ENCODE assay signal across 8 cellular contexts in the genomic region with DNA sequence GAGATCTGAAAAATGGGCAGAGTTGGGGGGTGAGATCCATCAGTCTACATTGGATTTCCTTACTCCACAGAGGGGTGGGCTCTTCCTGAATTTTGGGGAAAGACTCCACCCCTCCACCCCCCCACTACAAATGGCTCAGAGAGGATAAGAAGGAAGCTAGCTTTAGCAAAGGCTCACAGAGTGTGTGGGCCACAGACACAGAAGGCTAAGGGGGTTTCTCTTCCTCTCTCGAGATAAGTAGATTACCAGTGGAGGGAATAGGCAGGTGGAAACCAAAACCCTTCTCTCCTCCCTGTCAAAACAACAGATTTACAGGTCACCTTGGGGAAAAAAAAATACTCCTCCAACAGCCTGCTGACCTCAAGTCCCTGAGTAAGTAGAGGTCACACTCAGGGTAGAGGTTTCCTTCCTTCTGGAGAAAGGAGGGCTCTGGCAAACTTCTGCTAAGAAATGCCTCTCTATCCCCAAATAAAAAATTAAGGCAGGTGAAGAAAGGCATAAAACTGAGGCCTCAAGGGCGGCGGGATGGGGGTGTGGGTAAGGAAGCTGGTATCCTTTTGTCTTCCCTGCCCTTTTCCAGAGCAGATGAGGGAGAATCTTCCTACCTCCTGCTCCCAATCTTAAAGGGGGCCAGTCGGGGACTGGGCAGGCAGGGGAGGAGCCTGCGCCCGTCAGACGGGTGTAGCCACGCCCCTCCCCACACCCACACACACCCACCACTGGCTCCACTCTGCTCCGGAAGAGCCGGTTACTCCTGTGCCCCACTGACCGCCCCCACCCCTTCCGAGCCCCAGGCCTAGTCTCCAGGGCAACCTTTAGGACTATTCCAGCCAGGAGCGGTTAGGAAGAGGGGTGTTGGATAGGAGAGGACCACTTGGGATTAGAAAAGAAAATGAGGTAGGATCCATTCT. TPM values are rescaled to one million over a fixed set of nuclear protein-coding genes. Genes with fewer than 3 reads are reported as not detected.
DNase-seq lines count a peak whose midpoint lies in the region; ATAC-seq, FAIRE-seq and TF ChIP-seq lines count a peak whose summit lies in the region.

No MANE protein-coding gene starts in this region.

- no peak overlapping the region for H2BK120ac ChIP-seq in neuronal stem cell (ENCODE audit: low read depth, low read length)

- no peak overlapping the region for H3K9ac ChIP-seq in neuronal stem cell (ENCODE audit: low read depth, low read length, poor library complexity)

- peaks cover 7% of the 10 kb centered on the region for H3K36me3 ChIP-seq in OCI-LY7 (ENCODE audit: insufficient read depth, low read length)
- peaks cover 2 to 6% of the 10 kb centered on the region in 2 donors for H3K36me3 ChIP-seq in neuronal stem cell (replicated peaks in 1 of 2; ENCODE audit: control insufficient read depth in 2 of 2, insufficient read depth in 2 of 2, low read length in 2 of 2)

- H2BK5ac ChIP-seq in neuronal stem cell (ENCODE audit: low read length): no peak overlapping the region

- H3K14ac ChIP-seq in neuronal stem cell (ENCODE audit: low read length): no peak overlapping the region

- H4K20me1 ChIP-seq in OCI-LY7 (ENCODE audit: insufficient read depth, low read length): peaks cover under 1% of the 10 kb centered on the region; the same call in 1 of the 2 replicates

- no peak overlapping the region for H3K18ac ChIP-seq in neuronal stem cell (ENCODE audit: low read length)

- no peak overlapping the region for H2BK15ac ChIP-seq in neuronal stem cell (ENCODE audit: low read length)

- TF ChIP-seq CTCF in OCI-LY7 (conservative IDR thresholded peaks at IDR 0.05; ENCODE audit: low read length) (no peak), D721Med (IDR thresholded peaks at IDR 0.05; ENCODE audit: insufficient read depth, missing control alignments) (no peak)

- peaks cover 66% of the 10 kb centered on the region for H3K4me1 ChIP-seq in OCI-LY7 (ENCODE audit: insufficient read depth, low read length, poor library complexity, severe bottlenecking)
- peaks cover 33 to 36% of the 10 kb centered on the region in 2 donors for H3K4me1 ChIP-seq in neuronal stem cell (ENCODE audit: control insufficient read depth in 2 of 2, insufficient read depth in 1 of 2, low read depth in 1 of 2, low read length in 2 of 2)

- POLR2A ChIA-PET in OCI-LY7 (lab: Charles Lee): interaction anchor here (0.6 to 0.7 kb wide), 3 partner anchors 14 to 267 kb away, joined by 3 read pairs; no protein-coding TSS in a partner anchor

- BruUV-seq in OCI-LY7 (replicated peaks; lab: Mats Ljungman, UMichigan): no TSS peak

- peaks cover 10% of the 10 kb centered on the region for H3K79me1 ChIP-seq in neuronal stem cell (ENCODE audit: low read depth, low read length)

- H3K4me2 ChIP-seq in OCI-LY7 (ENCODE audit: low read length) (peak overlapping the region; percentile 98), neuronal stem cell (ENCODE audit: insufficient read depth, low read length, poor library complexity, severe bottlenecking) (peak overlapping the region; percentile 34)

- no peaks in the 10 kb centered on the region for H3K27me3 ChIP-seq in neuronal stem cell (ENCODE audit: control insufficient read depth in 3 of 3, insufficient read depth in 3 of 3, low read depth in 1 of 3, low read length in 3 of 3)

- peak overlapping the region; percentile 76 for H3K4me3 ChIP-seq in OCI-LY7 (ENCODE audit: low read depth, low read length, poor library complexity, severe bottlenecking)
- H3K4me3 ChIP-seq in neuronal stem cell (ENCODE audit: low read length in 2 of 2): peak overlapping the region in 1 of 2 donors; percentile 14

- peak overlapping the region; percentile 43; the same call in 1 of the 2 replicates for H2AFZ ChIP-seq in OCI-LY7 (ENCODE audit: low read length)
- peak overlapping the region; percentile 17 for H2AFZ ChIP-seq in neuronal stem cell (ENCODE audit: low read length)

- H2AK5ac ChIP-seq in neuronal stem cell (ENCODE audit: low read depth, low read length): no peak overlapping the region

- H3K23ac ChIP-seq in neuronal stem cell (ENCODE audit: low read depth, low read length, poor library complexity): no peak overlapping the region

- no peaks in the 10 kb centered on the region for H3K9me2 ChIP-seq in OCI-LY7 (ENCODE audit: insufficient read depth, low read length)

- peaks cover 78% of the 10 kb centered on the region for H3K79me2 ChIP-seq in OCI-LY7 (ENCODE audit: insufficient read depth, low read depth, low read length)

- in situ Hi-C loops in G401 (cut with HindIII; ENCODE audit: low sequenced_read_pairs): no loop called here

- CTCF ChIA-PET in OCI-LY7 (lab: Charles Lee; ENCODE audit: unreplicated experiment): no interaction called here

- FAIRE-seq in frontal cortex (lab: Jason Lieb, UNC): no peak
- no peak for FAIRE-seq in urothelium cell line (lab: Jason Lieb, UNC)
- no peak for FAIRE-seq in D721Med (lab: Jason Lieb, UNC)

- no peak overlapping the region for H2BK12ac ChIP-seq in neuronal stem cell (ENCODE audit: low read length)

- no peak overlapping the region for H4K8ac ChIP-seq in neuronal stem cell (ENCODE audit: low read depth, low read length)

- intact Hi-C loops in OCI-LY7 (cut with micrococcal nuclease; ENCODE audit: unreplicated experiment): loop anchor here (2.0 to 10.0 kb wide), 2 partner anchors 257 to 517 kb away; a partner anchor contains a TSS

- H3K9me3 ChIP-seq in OCI-LY7 (ENCODE audit: low read length) (no peaks in the 10 kb centered on the region), neuronal stem cell (replicated peaks in 1 of 2; ENCODE audit: control insufficient read depth in 2 of 2, insufficient read depth in 1 of 2, low read depth in 1 of 2, low read length in 2 of 2) (no peaks in the 10 kb centered on the region)

- DNase-seq in G401 (ENCODE audit: low spot score) (peak; percentile 46), OCI-LY7 (ENCODE audit: low spot score) (peak; percentile 77), activated gamma-delta T cell treated with Interleukin-2 at 50 U/mL for 16 hours (peak; percentile 52), frontal cortex (ENCODE audit: low spot score in 2 of 2) (peak; percentile 46 to 66), neuronal stem cell (ENCODE audit: low spot score) (no peak), urothelium cell line (ENCODE audit: low spot score) (peak; percentile 64), D721Med (ENCODE audit: insufficient read length, low spot score) (no peak)

- peak; percentile 21 for ATAC-seq in HG02623 (IDR thresholded peaks at IDR 0.05; ENCODE audit: unreplicated experiment)

- no CpG with 5 or more reads among the region's 13 CpGs for WGBS in neuronal stem cell (ENCODE audit: extremely low coverage in 2 of 2, insufficient read length in 2 of 2, insufficient replicate concordance in 1 of 2), 2 donors

- H3K27ac ChIP-seq in OCI-LY7 (ENCODE audit: low read depth, low read length, poor library complexity, severe bottlenecking): peak overlapping the region; percentile 92
- peak overlapping the region; percentile 5 for H3K27ac ChIP-seq in neuronal stem cell (replicated peaks; ENCODE audit: low read length)

- H3K4ac ChIP-seq in neuronal stem cell (ENCODE audit: low read length): no peak overlapping the region

- H4K91ac ChIP-seq in neuronal stem cell (ENCODE audit: low read depth, low read length, poor library complexity): no peak overlapping the region

RNA-seq across cellular contexts. Expression of a gene that starts 1.9 kb away (rescaled TPM):
- 2.9 and 7.4 TPM in 2 replicates for total RNA-seq in G401 (2014; rRNA removed; shearing (Covaris generic))
- 37.5 and 40.6 TPM in 2 replicates for total RNA-seq in OCI-LY7 (2014; rRNA removed; shearing (Covaris generic))
- total RNA-seq in OCI-LY7 (2022): 139 and 153 TPM in 2 replicates
- 13.5 TPM for total RNA-seq in frontal cortex
- polyA plus RNA-seq in neuronal stem cell (2013, experiment 1 of 2): 91.0 TPM
- 91.7 TPM for polyA plus RNA-seq in neuronal stem cell (2013, experiment 2 of 2)

RNA-seq across cellular contexts. Expression of a gene that starts 13.7 kb away (rescaled TPM):
- total RNA-seq in G401 (2014; rRNA removed; shearing (Covaris generic)): 211 and 219 TPM in 2 replicates
- total RNA-seq in OCI-LY7 (2014; rRNA removed; shearing (Covaris generic)): 348 and 385 TPM in 2 replicates
- total RNA-seq in OCI-LY7 (2022) (732 and 737 TPM in 2 replicates), frontal cortex (464 TPM)
- polyA plus RNA-seq in neuronal stem cell (2013, experiment 1 of 2): 527 TPM
- polyA plus RNA-seq in neuronal stem cell (2013, experiment 2 of 2): 548 TPM

RNA-seq across cellular contexts. Expression of a gene that starts 56.0 kb away (rescaled TPM):
- 54.0 and 85.3 TPM in 2 replicates for total RNA-seq in G401 (2014; rRNA removed; shearing (Covaris generic))
- total RNA-seq in OCI-LY7 (2014; rRNA removed; shearing (Covaris generic)): 77.3 and 91.2 TPM in 2 replicates
- total RNA-seq in OCI-LY7 (2022) (231 and 269 TPM in 2 replicates), frontal cortex (78.7 TPM)
- 354 TPM for polyA plus RNA-seq in neuronal stem cell (2013, experiment 1 of 2)
- 356 TPM for polyA plus RNA-seq in neuronal stem cell (2013, experiment 2 of 2)

Comparison
In these comparisons a context has a peak if more than half of its experiments do, and no peak if none do; other contexts are left out.
1. DNase-seq: peak in G401 (single experiment), OCI-LY7 (single experiment), activated gamma-delta T cell treated with Interleukin-2 at 50 U/mL for 16 hours (single experiment), frontal cortex (2 of 2) and urothelium cell line (single experiment); none in neuronal stem cell (single experiment) and D721Med (single experiment).